Comparison of ENCODE assay signal across 21 cellular contexts in genomic region chr14:102227184-102227964, GRCh38.
DNase-seq lines count a peak whose midpoint lies in the region; ATAC-seq and TF ChIP-seq lines count a peak whose summit lies in the region.
"Had no signal": no experiment of that assay in that cellular context is flagged by ENCODE, and none has a peak within 500 bp of the region (broad histone marks: within the 10 kb centered on the region; RNA-seq: fewer than 3 reads in every experiment).

No MANE protein-coding gene starts in this region.

- WGBS in right cardiac atrium, result 73% methylated on average over 28 of the region's 28 CpGs
- WGBS in testis, 2 donors, result 30 to 41% methylated on average over 27 to 28 of the region's 28 CpGs

- H3K27ac Mint-ChIP-seq in chondrocyte (ENCODE audit: unreplicated experiment), result peak overlapping the region; percentile 49
- H3K27ac Mint-ChIP-seq: CD4-positive, alpha-beta T cell; stimulated activated naive CD8-positive, alpha-beta T cell treated with anti-CD3 and anti-CD28 coated beads, Interleukin-15, Interleukin-2, amounts not matched to agents 100 ng/mL and 50 ng/mL, for 24 hours had no signal

- H3K9me3 ChIP-seq in right atrium auricular region (no peaks in the 10 kb centered on the region), right cardiac atrium (ENCODE audit: control insufficient read depth, low read length) (no peaks in the 10 kb centered on the region), testis (no peaks in the 10 kb centered on the region), upper lobe of right lung (no peaks in the 10 kb centered on the region)
- H3K9me3 ChIP-seq: esophagus squamous epithelium, HAP-1, Peyer's patch, uterus had no signal

- H3K4me3 Mint-ChIP-seq in chondrocyte (ENCODE audit: unreplicated experiment), result no peak overlapping the region
- H3K4me3 Mint-ChIP-seq: CD4-positive, alpha-beta T cell; stimulated activated naive CD8-positive, alpha-beta T cell treated with anti-CD3 and anti-CD28 coated beads, Interleukin-15, Interleukin-2, amounts not matched to agents 100 ng/mL and 50 ng/mL, for 24 hours had no signal

- ATAC-seq in Right ventricle myocardium inferior (peak; percentile 28), right cardiac atrium (peak; percentile 28 to 57), HG03045 (IDR thresholded peaks at IDR 0.05; ENCODE audit: unreplicated experiment) (no peak), upper lobe of right lung (no peak)

- peaks cover 11% of the 10 kb centered on the region for H3K36me3 Mint-ChIP-seq in chondrocyte (ENCODE audit: low read depth)

- H3K27ac ChIP-seq in right atrium auricular region (no peak overlapping the region), right cardiac atrium (ENCODE audit: low read length) (no peak overlapping the region), testis (peak overlapping the region; percentile 65 to 69), upper lobe of right lung (no peak overlapping the region)
- H3K27ac ChIP-seq: esophagus squamous epithelium, Peyer's patch, SK-N-MC, uterus had no signal

- H3K4me1 ChIP-seq in right atrium auricular region (peaks cover 0 to 3% of the 10 kb centered on the region in 2 donors), right cardiac atrium (ENCODE audit: control insufficient read depth, insufficient read depth, low read length) (peaks cover 2% of the 10 kb centered on the region), testis (peaks cover 10% of the 10 kb centered on the region), upper lobe of right lung (no peaks in the 10 kb centered on the region)
- H3K4me1 ChIP-seq: esophagus squamous epithelium, HAP-1, Peyer's patch, uterus had no signal

- no peaks in the 10 kb centered on the region for H3K27me3 Mint-ChIP-seq in chondrocyte (ENCODE audit: low read depth)
- H3K27me3 Mint-ChIP-seq: CD4-positive, alpha-beta T cell; stimulated activated naive CD8-positive, alpha-beta T cell treated with anti-CD3 and anti-CD28 coated beads, Interleukin-15, Interleukin-2, amounts not matched to agents 100 ng/mL and 50 ng/mL, for 24 hours had no signal

- no peak for TF ChIP-seq POLR2A in testis (IDR thresholded peaks at IDR 0.05)

- H3K27me3 ChIP-seq in right atrium auricular region, result no peaks in the 10 kb centered on the region
- H3K27me3 ChIP-seq in right cardiac atrium (ENCODE audit: control insufficient read depth, insufficient read depth), result no peaks in the 10 kb centered on the region
- no peaks in the 10 kb centered on the region for H3K27me3 ChIP-seq in testis
- H3K27me3 ChIP-seq in upper lobe of right lung, result no peaks in the 10 kb centered on the region
- H3K27me3 ChIP-seq: esophagus squamous epithelium, Peyer's patch, uterus had no signal

- H3K36me3 ChIP-seq in right atrium auricular region, result peaks cover 7% of the 10 kb centered on the region
- H3K36me3 ChIP-seq in testis (ENCODE audit: low read depth, missing control alignments), result no peaks in the 10 kb centered on the region
- H3K36me3 ChIP-seq in upper lobe of right lung, result peaks cover 7% of the 10 kb centered on the region
- H3K36me3 ChIP-seq: uterus had no signal

- no peaks in the 10 kb centered on the region for H3K9me3 Mint-ChIP-seq in chondrocyte (ENCODE audit: low read depth)
- H3K9me3 Mint-ChIP-seq: CD4-positive, alpha-beta T cell; stimulated activated naive CD8-positive, alpha-beta T cell treated with anti-CD3 and anti-CD28 coated beads, Interleukin-15, Interleukin-2, amounts not matched to agents 100 ng/mL and 50 ng/mL, for 24 hours had no signal

- TF ChIP-seq CTCF in right atrium auricular region (IDR thresholded peaks at IDR 0.05), result no peak
- no peak for TF ChIP-seq CTCF in chondrocyte (IDR thresholded peaks at IDR 0.05)
- TF ChIP-seq CTCF in testis (IDR thresholded peaks at IDR 0.05), result no peak
- no peak for TF ChIP-seq CTCF in upper lobe of right lung (IDR thresholded peaks at IDR 0.05)

- peak overlapping the region in 1 of 2 donors; percentile 5 for H3K4me3 ChIP-seq in right atrium auricular region
- H3K4me3 ChIP-seq in right cardiac atrium (ENCODE audit: low read length), result no peak overlapping the region
- H3K4me3 ChIP-seq in testis, result peak overlapping the region; percentile 51 to 64
- H3K4me3 ChIP-seq in upper lobe of right lung, result no peak overlapping the region
- H3K4me3 ChIP-seq: esophagus squamous epithelium, HAP-1, Peyer's patch, SK-N-MC, uterus had no signal

- peak; percentile 47 for DNase-seq in Right ventricle myocardium inferior (ENCODE audit: missing footprints)
- DNase-seq in right atrium auricular region (ENCODE audit: low spot score), result no peak
- peak; percentile 74 for DNase-seq in chondrocyte (ENCODE audit: low spot score)
- DNase-seq in right cardiac atrium, result no peak
- DNase-seq in testis, result peak; percentile 52
- DNase-seq in HuH-7 (ENCODE audit: low spot score), result no peak
- DNase-seq in upper lobe of right lung, result no peak
- DNase-seq: ACHN; activated CD4-positive, CD25-positive, alpha-beta regulatory T cell treated with anti-CD3 and anti-CD28 coated beads, Interleukin-2, amount 50 U/mL, for 72 hours; CD4-positive, alpha-beta T cell; effector memory CD4-positive, alpha-beta T cell; esophagus squamous epithelium; head of caudate nucleus; NCI-H446; Peyer's patch; T-helper 9 cell; uterus had no signal

- intact Hi-C loops in Right ventricle myocardium inferior (cut with DNase I) (no loop called here), right cardiac atrium (cut with DNase I) (no loop called here), testis (cut with DNase I; ENCODE audit: low total_unique reads) (no loop called here), upper lobe of right lung (cut with DNase I) (no loop called here)

- no peaks in the 10 kb centered on the region for H3K4me1 Mint-ChIP-seq in chondrocyte (ENCODE audit: low read depth)

Comparison
In these comparisons a context has a peak if more than half of its experiments do, and no peak if none do; other contexts are left out.
1. DNase-seq: peak in Right ventricle myocardium inferior (single experiment), chondrocyte (single experiment) and testis (single experiment); none in right atrium auricular region (single experiment), right cardiac atrium (0 of 3), HuH-7 (single experiment) and upper lobe of right lung (single experiment).
2. ATAC-seq: peak in Right ventricle myocardium inferior (single experiment) and right cardiac atrium (2 of 2); none in HG03045 (single experiment) and upper lobe of right lung (single experiment).
3. H3K27ac ChIP-seq: peak in testis (2 of 2); none in right atrium auricular region (0 of 2), right cardiac atrium (single experiment) and upper lobe of right lung (single experiment).
4. H3K4me3 ChIP-seq: peak in testis (2 of 2); none in right cardiac atrium (single experiment) and upper lobe of right lung (single experiment).